3 cellular contexts compared by ENCODE assay signal in genomic region chr2:47479863-47480262, GRCh38.
TF ChIP-seq lines count a peak whose summit lies in the region.

No MANE protein-coding gene starts in this region.

TF ChIP-seq in HepG2, 621 proteins besides CTCF, POLR2A, EP300 and RAD21 (continued from another document):
- peak; percentile 69 for TF ChIP-seq HNRNPK (IDR thresholded peaks at IDR 0.05; ENCODE audit: low read depth, low read length, poor library complexity, severe bottlenecking)

TF ChIP-seq in HEK293, 187 proteins besides CTCF, POLR2A, EP300 and RAD21:
- TF ChIP-seq, protein P1, sequence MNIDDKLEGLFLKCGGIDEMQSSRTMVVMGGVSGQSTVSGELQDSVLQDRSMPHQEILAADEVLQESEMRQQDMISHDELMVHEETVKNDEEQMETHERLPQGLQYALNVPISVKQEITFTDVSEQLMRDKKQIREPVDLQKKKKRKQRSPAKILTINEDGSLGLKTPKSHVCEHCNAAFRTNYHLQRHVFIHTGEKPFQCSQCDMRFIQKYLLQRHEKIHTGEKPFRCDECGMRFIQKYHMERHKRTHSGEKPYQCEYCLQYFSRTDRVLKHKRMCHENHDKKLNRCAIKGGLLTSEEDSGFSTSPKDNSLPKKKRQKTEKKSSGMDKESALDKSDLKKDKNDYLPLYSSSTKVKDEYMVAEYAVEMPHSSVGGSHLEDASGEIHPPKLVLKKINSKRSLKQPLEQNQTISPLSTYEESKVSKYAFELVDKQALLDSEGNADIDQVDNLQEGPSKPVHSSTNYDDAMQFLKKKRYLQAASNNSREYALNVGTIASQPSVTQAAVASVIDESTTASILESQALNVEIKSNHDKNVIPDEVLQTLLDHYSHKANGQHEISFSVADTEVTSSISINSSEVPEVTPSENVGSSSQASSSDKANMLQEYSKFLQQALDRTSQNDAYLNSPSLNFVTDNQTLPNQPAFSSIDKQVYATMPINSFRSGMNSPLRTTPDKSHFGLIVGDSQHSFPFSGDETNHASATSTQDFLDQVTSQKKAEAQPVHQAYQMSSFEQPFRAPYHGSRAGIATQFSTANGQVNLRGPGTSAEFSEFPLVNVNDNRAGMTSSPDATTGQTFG (tag by site-specific recombination; IDR thresholded peaks at IDR 0.05; ENCODE audit: borderline replicate concordance), result no peak
- TF ChIP-seq AEBP2 (tag by site-specific recombination; IDR thresholded peaks at IDR 0.05; ENCODE audit: borderline replicate concordance) (no peak), ZNF501 (tag by site-specific recombination; IDR thresholded peaks at IDR 0.05) (no peak), PRDM1 (tag by site-specific recombination; IDR thresholded peaks at IDR 0.05) (peak; percentile 79)

TF ChIP-seq in K562, 482 proteins besides CTCF, POLR2A, EP300 and RAD21:
- 0 out of 2 replicates have a peak, but pooled peaks have one; percentile 41 for TF ChIP-seq ZNF512 (tag; IDR thresholded peaks at IDR 0.05)
- peak in 1 of 2 experiments; percentile 39; a peak in 1 of 4 replicates for TF ChIP-seq KDM1A (IDR thresholded peaks at IDR 0.05)
- TF ChIP-seq SETDB1 (IDR thresholded peaks at IDR 0.05; ENCODE audit: low read length), result no peak
